Comparison of ENCODE assay signal across 8 cellular contexts in genomic region chr10:43407576-43408330, GRCh38. TPM values are rescaled to one million over a fixed set of nuclear protein-coding genes. Genes with fewer than 3 reads are reported as not detected.
DNase-seq lines count a peak whose midpoint lies in the region; ATAC-seq and TF ChIP-seq lines count a peak whose summit lies in the region.

No MANE protein-coding gene starts in this region.

- H3K4me1 ChIP-seq in DND-41 (ENCODE audit: insufficient read depth, low read length) (peaks cover 45% of the 10 kb centered on the region), stomach (peaks cover 36 to 52% (median 44%) of the 10 kb centered on the region in 4 donors)

- peak overlapping the region; percentile 94 for H3K4me2 ChIP-seq in DND-41 (ENCODE audit: insufficient read depth, low read length)

- H3K9me3 Mint-ChIP-seq in neural crest cell: no peaks in the 10 kb centered on the region

- H3K4me1 Mint-ChIP-seq in neural crest cell: peaks cover 44% of the 10 kb centered on the region

- no peak for TF ChIP-seq EP300 in stomach (IDR thresholded peaks at IDR 0.05)

- H3K27me3 Mint-ChIP-seq in neural crest cell (ENCODE audit: low read depth): no peaks in the 10 kb centered on the region

- H3K9me3 ChIP-seq in DND-41 (ENCODE audit: insufficient read depth, low read length, severe bottlenecking): no peaks in the 10 kb centered on the region
- no peaks in the 10 kb centered on the region for H3K9me3 ChIP-seq in stomach

- DNase-seq in DND-41 (peak; percentile 90), HuH-7 (ENCODE audit: low spot score) (peak; percentile 74), RPMI8226 (peak; percentile 90), fibroblast of the aortic adventitia (ENCODE audit: low read depth) (peak; percentile 90), neural crest cell (ENCODE audit: low read depth, low spot score) (peak; percentile 60), stomach (peak; percentile 94)
- DNase-seq in activated effector memory CD4-positive, alpha-beta T cell treated with Interleukin-2 at 50 U/mL for 16 hours: peak; percentile 72

- TF ChIP-seq CTCF in DND-41 (IDR thresholded peaks at IDR 0.05; ENCODE audit: borderline replicate concordance, extremely low read depth, low read length, poor library complexity, severe bottlenecking) (peak; percentile 52), fibroblast of the aortic adventitia (IDR thresholded peaks at IDR 0.05; ENCODE audit: insufficient read depth, low read length) (peak; percentile 60), neural crest cell (conservative IDR thresholded peaks at IDR 0.05) (peak; percentile 59), stomach (IDR thresholded peaks at IDR 0.05) (peak in 4 of 7 experiments; percentile 21 to 49 (median 38))

- H3K4me3 ChIP-seq in DND-41 (ENCODE audit: low read depth in 1 of 2, low read length in 2 of 2): peak overlapping the region; percentile 83 to 87
- peak overlapping the region; percentile 86 for H3K4me3 ChIP-seq in fibroblast of the aortic adventitia (ENCODE audit: low read depth, low read length)
- peak overlapping the region; percentile 69 to 91 (median 78) for H3K4me3 ChIP-seq in stomach

- H3K36me3 ChIP-seq in DND-41 (ENCODE audit: insufficient read depth, low read length) (peaks cover 41% of the 10 kb centered on the region), stomach (peaks cover 0 to 3% (median 0%) of the 10 kb centered on the region in 4 donors)

- peak overlapping the region; percentile 42; the same call in 1 of the 2 replicates for H2AFZ ChIP-seq in DND-41 (ENCODE audit: low read depth, low read length)

- peak overlapping the region; percentile 98 for H3K9ac ChIP-seq in DND-41 (ENCODE audit: low read depth, low read length)

- intact Hi-C loops in stomach (cut with DNase I; ENCODE audit: low total_unique reads): no loop called here

- peak overlapping the region; percentile 97 for H3K27ac Mint-ChIP-seq in neural crest cell (ENCODE audit: unreplicated experiment)

- peak overlapping the region; percentile 97 for H3K4me3 Mint-ChIP-seq in neural crest cell

- peaks cover 46% of the 10 kb centered on the region for H4K20me1 ChIP-seq in DND-41 (ENCODE audit: insufficient read depth, low read length)

- WGBS in stomach, 5 donors: 0 to 1% (median 1%) methylated on average over 55 to 56 of the region's 56 CpGs

- ATAC-seq in DND-41 (ENCODE audit: insufficient read depth, low read depth): peak; percentile 57
- ATAC-seq in GM21526 (IDR thresholded peaks at IDR 0.05; ENCODE audit: low FRiP score, unreplicated experiment): peak; percentile 40

- H3K36me3 Mint-ChIP-seq in neural crest cell (ENCODE audit: low read depth): no peaks in the 10 kb centered on the region

- peaks cover 75% of the 10 kb centered on the region for H3K79me2 ChIP-seq in DND-41 (ENCODE audit: insufficient read depth, low read length)

- H3K27ac ChIP-seq in DND-41 (ENCODE audit: low read length): peak overlapping the region; percentile 96
- peak overlapping the region; percentile 99 to 100 (median 100) for H3K27ac ChIP-seq in stomach

- TF ChIP-seq POLR2A in stomach (IDR thresholded peaks at IDR 0.05): no peak

- H3K27me3 ChIP-seq in DND-41 (ENCODE audit: insufficient read depth, low read length, poor library complexity) (no peaks in the 10 kb centered on the region), stomach (no peaks in the 10 kb centered on the region)

RNA-seq across cellular contexts. Expression of gene HNRNPF, which starts 1.2 kb away (rescaled TPM):
- total RNA-seq in fibroblast of the aortic adventitia (ENCODE audit: low replicate concordance): 66.2 and 196 TPM in 2 replicates
- total RNA-seq in neural crest cell: 284 and 292 TPM in 2 replicates
- total RNA-seq in stomach: 100 to 1,000 TPM in 2 of 5 donors, 10 to 100 TPM in 3; 36.2 to 169 (median 87.0) TPM
- polyA plus RNA-seq in stomach: 100 to 1,000 TPM in 1 of 3 donors, 10 to 100 TPM in 2; 74.7 to 131 (median 87.5) TPM

RNA-seq across cellular contexts. Expression of gene ZNF487, which starts 29.2 kb away (rescaled TPM):
- total RNA-seq in fibroblast of the aortic adventitia (ENCODE audit: low replicate concordance) (6.1 and 36.5 TPM in 2 replicates), neural crest cell (3.8 and 4.3 TPM in 2 replicates), stomach (10 to 100 TPM in 1 of 5 donors, 1 to 10 TPM in 3, under 1 TPM in 1; 0.45 to 11.0 (median 4.8) TPM)
- 1 to 10 TPM; 3.7 to 8.4 (median 4.3) TPM for polyA plus RNA-seq in stomach

RNA-seq across cellular contexts. Expression of gene FXYD4, which starts 36.3 kb away (rescaled TPM):
- total RNA-seq in fibroblast of the aortic adventitia (ENCODE audit: low replicate concordance): not detected in 2 replicates
- not detected in 2 replicates for total RNA-seq in neural crest cell
- total RNA-seq in stomach: not detected
- 1 to 10 TPM; 2.8 to 7.3 (median 6.0) TPM for polyA plus RNA-seq in stomach

Comparison
In these comparisons a context has a peak if more than half of its experiments do, and no peak if none do; other contexts are left out.
1. Peak in every context shown above with its lines: DNase-seq, ATAC-seq, H3K4me3 ChIP-seq and H3K27ac ChIP-seq.